Comparison of ENCODE assay signal across 7 cellular contexts in the genomic region with DNA sequence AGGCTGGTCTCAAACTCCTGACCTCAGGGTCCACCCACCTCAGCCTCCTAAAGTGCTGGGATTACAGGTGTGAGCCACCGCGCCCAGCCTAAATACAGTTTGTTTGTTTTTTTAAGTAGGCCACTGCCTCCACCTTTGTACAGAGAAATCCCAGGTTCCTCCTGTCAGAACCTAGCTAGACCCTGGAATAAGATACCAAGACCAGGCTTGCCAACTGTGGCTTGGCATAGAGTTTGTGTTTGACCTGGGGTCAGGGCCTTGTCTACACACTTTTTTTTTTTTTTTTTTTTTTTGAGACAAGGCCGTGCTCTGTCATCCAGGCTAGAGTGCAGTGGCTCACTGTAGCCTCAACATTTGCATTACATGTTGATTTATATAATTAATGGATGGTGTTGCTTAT. TPM values are rescaled to one million over a fixed set of nuclear protein-coding genes. Genes with fewer than 3 reads are reported as not detected.
"Had no signal": no experiment of that assay in that cellular context is flagged by ENCODE, and none has a peak within 500 bp of the region (broad histone marks: within the 10 kb centered on the region; RNA-seq: fewer than 3 reads in every experiment).

No MANE protein-coding gene starts in this region.

- H3K4me3 ChIP-seq: K562 had no signal

- FAIRE-seq: HTR-8/SVneo, K562 had no signal

- H3K27ac ChIP-seq: HL-60 had no signal

- DNase-seq: IMR-90, KBM-7 had no signal

RNA-seq across cellular contexts. Expression of a gene that starts 34.3 kb away (rescaled TPM):
- total RNA-seq: HT-29, IMR-90 had no signal
- polyA plus RNA-seq: IgD-negative memory B cell, IMR-90 had no signal
